ENCODE assay signal across 8 cellular contexts in the genomic region with DNA sequence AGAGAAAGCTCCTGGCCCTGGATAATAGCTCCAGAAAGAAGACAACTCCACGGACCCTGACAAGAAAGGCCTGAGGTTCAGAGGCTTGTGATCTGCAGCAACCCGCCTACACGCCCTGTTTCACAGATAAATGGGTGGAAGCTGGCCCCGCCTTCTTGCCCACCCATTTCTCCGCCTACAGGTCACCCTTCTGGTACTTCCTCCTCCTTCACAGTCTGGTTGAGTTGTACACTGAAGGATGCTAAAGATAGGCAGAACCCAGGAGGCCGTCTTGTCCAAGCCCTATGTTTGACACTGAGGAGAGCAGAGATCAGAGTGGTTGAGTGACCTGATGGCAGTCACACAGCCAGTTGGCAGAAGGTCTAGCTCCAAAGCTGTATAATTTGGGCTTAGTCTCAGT. TPM values are rescaled to one million over a fixed set of nuclear protein-coding genes. Genes with fewer than 3 reads are reported as not detected.
DNase-seq lines count a peak whose midpoint lies in the region; FAIRE-seq and TF ChIP-seq lines count a peak whose summit lies in the region.

No MANE protein-coding gene starts in this region.

- no peak overlapping the region for H3K27ac ChIP-seq in esophagus squamous epithelium

- H3K4me3 ChIP-seq in esophagus squamous epithelium: no peak overlapping the region

- no peaks in the 10 kb centered on the region for H3K9me3 ChIP-seq in esophagus squamous epithelium

- no peak for TF ChIP-seq CTCF in esophagus squamous epithelium (IDR thresholded peaks at IDR 0.05)

- FAIRE-seq in GM19239 (lab: Jason Lieb, UNC): peak; percentile 84

- 65 to 76% methylated on average over 5 to 6 of the region's 6 CpGs for WGBS in esophagus squamous epithelium, 2 donors

- DNase-seq in GM19239 (ENCODE audit: insufficient read length, low spot score): peak; percentile 72
- DNase-seq in HT-29 (ENCODE audit: low spot score): peak; percentile 52
- peak; percentile 1 to 7 for DNase-seq in activated CD8-positive, alpha-beta memory T cell treated with anti-CD3 and anti-CD28 coated beads for 1 hour (ENCODE audit: extremely low read depth in 1 of 2, low read depth in 1 of 2)
- DNase-seq in stimulated activated CD4-positive, alpha-beta T cell treated with anti-CD3 and anti-CD28 coated beads, Interleukin-15, amount 100 ng/mL, for 24 hours: peak; percentile 76
- no peak for DNase-seq in esophagus squamous epithelium (lab: John Stamatoyannopoulos, UW)
- DNase-seq in AML-193 (lab: John Stamatoyannopoulos, UW): no peak
- no peak for DNase-seq in NCI-H2107 treated with DMSO at 0.1 percent for 48 hours (lab: John Stamatoyannopoulos, UW; ENCODE audit: unreplicated experiment)
- no peak for DNase-seq in NCI-H2081 treated with DMSO at 0.1 percent for 48 hours (lab: John Stamatoyannopoulos, UW)

- H3K36me3 ChIP-seq in esophagus squamous epithelium: no peaks in the 10 kb centered on the region

- intact Hi-C loops in esophagus squamous epithelium (cut with DNase I): no loop called here

- H3K27me3 ChIP-seq in esophagus squamous epithelium: no peaks in the 10 kb centered on the region

- no peak for TF ChIP-seq POLR2A in esophagus squamous epithelium (IDR thresholded peaks at IDR 0.05)

- H3K4me1 ChIP-seq in esophagus squamous epithelium: no peaks in the 10 kb centered on the region

RNA-seq across cellular contexts. Expression of a gene that starts 34.2 kb away (rescaled TPM):
- not detected in 2 replicates for total RNA-seq in HT-29 (2014; rRNA removed; shearing (Covaris generic))
- 10 to 100 TPM; 10.1 to 26.5 (median 11.3) TPM for total RNA-seq in esophagus squamous epithelium

Comparison
In these comparisons a context has a peak if more than half of its experiments do, and no peak if none do; other contexts are left out.
1. DNase-seq: peak in GM19239 (single experiment), HT-29 (single experiment), activated CD8-positive, alpha-beta memory T cell treated with anti-CD3 and anti-CD28 coated beads for 1 hour (2 of 2) and stimulated activated CD4-positive, alpha-beta T cell treated with anti-CD3 and anti-CD28 coated beads, Interleukin-15, amount 100 ng/mL, for 24 hours (single experiment); none in esophagus squamous epithelium (single experiment), AML-193 (0 of 2), NCI-H2107 treated with DMSO at 0.1 percent for 48 hours (single experiment) and NCI-H2081 treated with DMSO at 0.1 percent for 48 hours (single experiment).
2. RNA of a gene that starts 34.2 kb away (total RNA-seq): 10.1 to 26.5 TPM in esophagus squamous epithelium; not detected in HT-29; every median in the first group is over 10 times any median in the second.